Comparison of ENCODE assay signal across 18 cellular contexts in the genomic region with DNA sequence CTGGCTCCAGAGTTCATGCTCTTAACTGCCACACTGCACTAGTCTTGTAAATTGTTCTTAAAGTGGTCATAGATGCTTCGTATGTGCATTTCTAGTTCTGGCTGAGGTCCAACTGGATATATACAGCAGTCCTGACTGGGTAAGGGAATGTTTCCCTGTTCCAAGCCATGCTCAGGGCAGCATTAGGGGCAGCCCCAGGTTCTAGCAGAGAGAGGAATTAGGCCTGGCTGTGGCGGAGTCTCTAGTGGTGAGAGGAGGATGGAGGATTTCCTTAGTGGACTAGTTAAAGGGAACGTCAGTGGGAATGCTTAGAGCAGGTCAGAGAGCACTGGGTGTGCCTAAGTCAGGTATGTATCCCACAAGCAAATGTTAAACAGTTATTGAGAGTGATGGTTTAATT. TPM values are rescaled to one million over a fixed set of nuclear protein-coding genes. Genes with fewer than 3 reads are reported as not detected.
DNase-seq lines count a peak whose midpoint lies in the region; ATAC-seq, FAIRE-seq and TF ChIP-seq lines count a peak whose summit lies in the region.
"Had no signal": no experiment of that assay in that cellular context is flagged by ENCODE, and none has a peak within 500 bp of the region (broad histone marks: within the 10 kb centered on the region; RNA-seq: fewer than 3 reads in every experiment).

No MANE protein-coding gene starts in this region.

- H3K9ac ChIP-seq in keratinocyte (ENCODE audit: control insufficient read depth, extremely low read depth, insufficient read depth, low read length), result no peak overlapping the region

- no peak overlapping the region for H3K27ac Mint-ChIP-seq in stimulated activated naive CD8-positive, alpha-beta T cell treated with anti-CD3 and anti-CD28 coated beads, Interleukin-15, amount 100 ng/mL, for 72 hours
- peak overlapping the region; percentile 11 for H3K27ac Mint-ChIP-seq in activated T-helper 17 cell treated with anti-CD3 and anti-CD28 coated beads, Interleukin-2, amount 50 U/mL, for 72 hours
- H3K27ac Mint-ChIP-seq: CD4-positive, alpha-beta T cell had no signal

- intact Hi-C loops in upper lobe of right lung (cut with DNase I), result no loop called here

- no peaks in the 10 kb centered on the region for H4K20me1 ChIP-seq in keratinocyte (ENCODE audit: control insufficient read depth, extremely low read depth, insufficient read depth, low read length)

- H2AFZ ChIP-seq in keratinocyte (ENCODE audit: control insufficient read depth, low read length), result no peak overlapping the region

- H3K27me3 ChIP-seq in keratinocyte (ENCODE audit: control insufficient read depth, extremely low read depth, insufficient read depth, low read length) (no peaks in the 10 kb centered on the region), upper lobe of right lung (no peaks in the 10 kb centered on the region)
- H3K27me3 ChIP-seq: sigmoid colon, uterus had no signal

- H3K27ac ChIP-seq in keratinocyte (ENCODE audit: control insufficient read depth, insufficient read depth, low read length), result no peak overlapping the region
- H3K27ac ChIP-seq in upper lobe of right lung, result no peak overlapping the region
- H3K27ac ChIP-seq: sigmoid colon, uterus had no signal

- H3K9me3 Mint-ChIP-seq in stimulated activated naive CD8-positive, alpha-beta T cell treated with anti-CD3 and anti-CD28 coated beads, Interleukin-15, amount 100 ng/mL, for 72 hours, result no peaks in the 10 kb centered on the region
- H3K9me3 Mint-ChIP-seq in activated T-helper 17 cell treated with anti-CD3 and anti-CD28 coated beads, Interleukin-2, amount 50 U/mL, for 72 hours, result no peaks in the 10 kb centered on the region
- H3K9me3 Mint-ChIP-seq: CD4-positive, alpha-beta T cell had no signal

- peak; percentile 19 for ATAC-seq in stimulated activated naive CD8-positive, alpha-beta T cell treated with anti-CD3 and anti-CD28 coated beads, Interleukin-15, Interleukin-2, amounts not matched to agents 100 U/mL and 50 U/mL, for 24 hours
- ATAC-seq in stimulated activated naive CD8-positive, alpha-beta T cell treated with anti-CD3 and anti-CD28 coated beads, Interleukin-15, amount 100 ng/mL, for 72 hours, result no peak
- ATAC-seq in activated T-helper 17 cell treated with anti-CD3 and anti-CD28 coated beads, Interleukin-2, amount 50 U/mL, for 72 hours (replicated peaks), result no peak
- peak; percentile 38 for ATAC-seq in upper lobe of right lung

- DNase-seq in stimulated activated naive CD8-positive, alpha-beta T cell treated with anti-CD3 and anti-CD28 coated beads, Interleukin-15, Interleukin-2, amounts not matched to agents 100 U/mL and 50 U/mL, for 24 hours, result no peak
- DNase-seq in stimulated activated naive CD8-positive, alpha-beta T cell treated with anti-CD3 and anti-CD28 coated beads, Interleukin-15, amount 100 ng/mL, for 72 hours, result no peak
- DNase-seq in keratinocyte (ENCODE audit: low read depth, low spot score) (no peak), upper lobe of right lung (no peak), NCI-H187 (lab: John Stamatoyannopoulos, UW) (no peak), GM03348 (ENCODE audit: low spot score) (no peak), RCC 7860 (ENCODE audit: low spot score) (no peak)
- DNase-seq: activated naive CD4-positive, alpha-beta T cell treated with anti-CD3 and anti-CD28 coated beads, Interleukin-2, amount 50 U/mL, for 16 hours; CD4-positive, alpha-beta T cell; foreskin melanocyte; GOT3; Karpas-422; NCI-H1105 treated with DMSO at 0.1 percent for 48 hours; NCI-H774; sigmoid colon; stimulated activated CD4-positive, alpha-beta T cell treated with anti-CD3 and anti-CD28 coated beads, Interleukin-2, amount 100 ng/mL, for 24 hours; uterus had no signal

- H3K9me3 ChIP-seq in keratinocyte (ENCODE audit: control insufficient read depth, low read depth, low read length) (no peaks in the 10 kb centered on the region), upper lobe of right lung (no peaks in the 10 kb centered on the region)
- H3K9me3 ChIP-seq: sigmoid colon, uterus had no signal

- H3K27me3 Mint-ChIP-seq in stimulated activated naive CD8-positive, alpha-beta T cell treated with anti-CD3 and anti-CD28 coated beads, Interleukin-15, amount 100 ng/mL, for 72 hours, result no peaks in the 10 kb centered on the region
- H3K27me3 Mint-ChIP-seq in activated T-helper 17 cell treated with anti-CD3 and anti-CD28 coated beads, Interleukin-2, amount 50 U/mL, for 72 hours, result no peaks in the 10 kb centered on the region
- H3K27me3 Mint-ChIP-seq: CD4-positive, alpha-beta T cell had no signal

- H3K4me1 ChIP-seq in keratinocyte (ENCODE audit: control insufficient read depth, extremely low read depth, insufficient read depth, low read length), result no peaks in the 10 kb centered on the region
- H3K4me1 ChIP-seq in upper lobe of right lung, result no peaks in the 10 kb centered on the region
- H3K4me1 ChIP-seq: uterus had no signal

- FAIRE-seq in keratinocyte (lab: Jason Lieb, UNC) (peak; percentile 39), RCC 7860 (lab: Jason Lieb, UNC) (no peak)

- H3K4me1 Mint-ChIP-seq in stimulated activated naive CD8-positive, alpha-beta T cell treated with anti-CD3 and anti-CD28 coated beads, Interleukin-15, amount 100 ng/mL, for 72 hours, result peaks cover 11% of the 10 kb centered on the region
- H3K4me1 Mint-ChIP-seq in activated T-helper 17 cell treated with anti-CD3 and anti-CD28 coated beads, Interleukin-2, amount 50 U/mL, for 72 hours, result peaks cover 13% of the 10 kb centered on the region

- no peak overlapping the region for H3K4me2 ChIP-seq in keratinocyte (ENCODE audit: control insufficient read depth, extremely low read depth, insufficient read depth, low read depth, low read length)

- no peak overlapping the region for H3K4me3 Mint-ChIP-seq in stimulated activated naive CD8-positive, alpha-beta T cell treated with anti-CD3 and anti-CD28 coated beads, Interleukin-15, amount 100 ng/mL, for 72 hours
- H3K4me3 Mint-ChIP-seq in activated T-helper 17 cell treated with anti-CD3 and anti-CD28 coated beads, Interleukin-2, amount 50 U/mL, for 72 hours, result no peak overlapping the region
- H3K4me3 Mint-ChIP-seq: CD4-positive, alpha-beta T cell had no signal

- peaks cover 78% of the 10 kb centered on the region for H3K79me2 ChIP-seq in keratinocyte (ENCODE audit: control insufficient read depth, insufficient read depth, low read length)

- H3K36me3 Mint-ChIP-seq in activated T-helper 17 cell treated with anti-CD3 and anti-CD28 coated beads, Interleukin-2, amount 50 U/mL, for 72 hours (ENCODE audit: low read depth), result no peaks in the 10 kb centered on the region

- H3K9me1 ChIP-seq in keratinocyte (ENCODE audit: control insufficient read depth, extremely low read depth, insufficient read depth, low read length), result peaks cover 2% of the 10 kb centered on the region

- TF ChIP-seq CTCF in keratinocyte (optimal IDR thresholded peaks at IDR 0.05 in 1 of 3, IDR thresholded peaks at IDR 0.05 in 1 of 3, conservative IDR thresholded peaks at IDR 0.05 in 1 of 3; ENCODE audit: extremely low read depth in 1 of 3, insufficient read depth in 2 of 3, low read length in 3 of 3) (no peak), upper lobe of right lung (IDR thresholded peaks at IDR 0.05) (no peak)

- H3K4me3 ChIP-seq in keratinocyte (ENCODE audit: control insufficient read depth in 2 of 3, extremely low read depth in 1 of 3, insufficient read depth in 2 of 3, low read depth in 1 of 3, low read length in 3 of 3), result no peak overlapping the region
- no peak overlapping the region for H3K4me3 ChIP-seq in upper lobe of right lung
- H3K4me3 ChIP-seq: sigmoid colon, uterus had no signal

- dilution Hi-C loops in keratinocyte (cut with MboI; ENCODE audit: extremely low pct_ligation_motif_present, low sequenced_read_pairs), result no loop called here

- H3K36me3 ChIP-seq in keratinocyte (ENCODE audit: control insufficient read depth in 2 of 2, extremely low read depth in 1 of 2, insufficient read depth in 2 of 2, low read length in 2 of 2), result no peaks in the 10 kb centered on the region
- H3K36me3 ChIP-seq in upper lobe of right lung, result no peaks in the 10 kb centered on the region
- H3K36me3 ChIP-seq: sigmoid colon, uterus had no signal

RNA-seq across cellular contexts. Expression of a gene that starts 28.0 kb away (rescaled TPM):
- 10 to 100 TPM; 26.9 to 38.1 TPM for total RNA-seq in activated T-helper 17 cell treated with anti-CD3 and anti-CD28 coated beads, Interleukin-2, amount 50 U/mL, for 72 hours
- 88.3 to 107 TPM (median 91.1 TPM) in 3 replicates for polyA plus RNA-seq in keratinocyte
- 27.7 TPM for polyA plus RNA-seq in keratinocyte (2011; ENCODE audit: low read depth)
- polyA plus RNA-seq in keratinocyte (2011; cell fraction: cytosol; rRNA removed), result 89.6 and 203 TPM in 2 replicates
- 70.2 and 71.8 TPM in 2 replicates for polyA plus RNA-seq in keratinocyte (2011; cell fraction: nucleus; rRNA removed)
- polyA plus RNA-seq in keratinocyte (2012; ENCODE audit: low replicate concordance), result 58.6 and 73.4 TPM in 2 replicates
- 30.1 to 50.0 TPM (median 37.7 TPM) in 3 replicates for polyA minus RNA-seq in keratinocyte
- 30.9 TPM for polyA minus RNA-seq in keratinocyte (2011; cell fraction: cytosol; rRNA and poly(A)+ RNA removed)
- 21.0 and 34.6 TPM in 2 replicates for polyA minus RNA-seq in keratinocyte (2011; cell fraction: nucleus; rRNA and poly(A)+ RNA removed)
- total RNA-seq in upper lobe of right lung, result 33.8 TPM

Comparison
In these comparisons a context has a peak if more than half of its experiments do, and no peak if none do; other contexts are left out.
1. ATAC-seq: peak in stimulated activated naive CD8-positive, alpha-beta T cell treated with anti-CD3 and anti-CD28 coated beads, Interleukin-15, Interleukin-2, amounts not matched to agents 100 U/mL and 50 U/mL, for 24 hours (single experiment) and upper lobe of right lung (single experiment); none in stimulated activated naive CD8-positive, alpha-beta T cell treated with anti-CD3 and anti-CD28 coated beads, Interleukin-15, amount 100 ng/mL, for 72 hours (single experiment) and activated T-helper 17 cell treated with anti-CD3 and anti-CD28 coated beads, Interleukin-2, amount 50 U/mL, for 72 hours (single experiment).